ENCODE assay signal across 8 cellular contexts in the genomic region with DNA sequence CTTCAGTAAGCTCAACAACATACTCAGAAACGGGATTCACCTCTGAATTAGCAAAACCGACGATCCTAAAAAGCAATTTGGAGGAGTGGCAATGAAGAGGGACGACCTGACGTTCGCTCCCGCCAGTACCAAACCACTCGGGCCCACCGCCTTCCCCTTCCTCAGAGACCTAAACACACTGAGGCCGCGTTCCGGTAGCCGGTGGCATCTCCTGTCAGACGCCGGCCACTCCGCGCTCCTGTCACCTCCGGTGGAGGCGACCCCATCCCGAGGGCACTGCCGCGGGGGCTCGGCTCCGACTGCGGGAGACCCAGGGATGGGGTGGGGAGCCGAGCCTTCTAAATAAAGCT. TPM values are rescaled to one million over a fixed set of nuclear protein-coding genes. Genes with fewer than 3 reads are reported as not detected.
DNase-seq lines count a peak whose midpoint lies in the region; ATAC-seq lines count a peak whose summit lies in the region.

No MANE protein-coding gene starts in this region.

- H3K4me1 Mint-ChIP-seq in CD4-positive, CD25-positive, alpha-beta regulatory T cell = peaks cover 12 to 81% (median 30%) of the 10 kb centered on the region in 4 donors

- ATAC-seq in CD4-positive, CD25-positive, alpha-beta regulatory T cell (ENCODE audit: low read depth in 2 of 2) = no peak
- peak; percentile 23 for ATAC-seq in GM21528 (IDR thresholded peaks at IDR 0.05; ENCODE audit: low FRiP score, unreplicated experiment)
- ATAC-seq in left ventricle myocardium superior = peak; percentile 8
- peak; percentile 9 for ATAC-seq in sciatic nerve

- H3K27ac Mint-ChIP-seq in CD4-positive, CD25-positive, alpha-beta regulatory T cell = peak overlapping the region in 2 of 3 donors; percentile 95 to 98

- peaks cover 60% of the 10 kb centered on the region for H3K4me1 ChIP-seq in CD4-positive, CD25-positive, alpha-beta regulatory T cell (ENCODE audit: control insufficient read depth, insufficient read depth, low read length, poor library complexity, severe bottlenecking)

- H3K27me3 Mint-ChIP-seq in CD4-positive, CD25-positive, alpha-beta regulatory T cell = no peaks in the 10 kb centered on the region

- peak overlapping the region; percentile 97 for H3K4me3 ChIP-seq in CD4-positive, CD25-positive, alpha-beta regulatory T cell (ENCODE audit: low read depth, low read length)

- no peaks in the 10 kb centered on the region for H3K27me3 ChIP-seq in CD4-positive, CD25-positive, alpha-beta regulatory T cell (ENCODE audit: control insufficient read depth, insufficient read depth, low read length)

- peaks cover 3% of the 10 kb centered on the region for H3K36me3 ChIP-seq in CD4-positive, CD25-positive, alpha-beta regulatory T cell (ENCODE audit: control insufficient read depth, insufficient read depth, low read length)
- peaks cover 7% of the 10 kb centered on the region; the same call in 1 of the 2 replicates for H3K36me3 ChIP-seq in KOPT-K1 (ENCODE audit: insufficient read depth, low read length)

- H3K9me3 Mint-ChIP-seq in CD4-positive, CD25-positive, alpha-beta regulatory T cell = no peaks in the 10 kb centered on the region

- H3K4me3 Mint-ChIP-seq in CD4-positive, CD25-positive, alpha-beta regulatory T cell = peak overlapping the region; percentile 94 to 99 (median 98)

- H3K27ac ChIP-seq in CD4-positive, CD25-positive, alpha-beta regulatory T cell (ENCODE audit: insufficient read depth, low read length, poor library complexity, severe bottlenecking) = peak overlapping the region; percentile 93
- H3K27ac ChIP-seq in KOPT-K1 (ENCODE audit: low read depth, low read length, poor library complexity, severe bottlenecking) = peak overlapping the region; percentile 92

- peak; percentile 17 to 43 (median 30) for DNase-seq in CD4-positive, CD25-positive, alpha-beta regulatory T cell
- DNase-seq in activated naive CD4-positive, alpha-beta T cell treated with Interleukin-2 at 50 U/mL for 16 hours = peak; percentile 34
- peak; percentile 43 for DNase-seq in left ventricle myocardium superior
- DNase-seq in sciatic nerve (ENCODE audit: low spot score) = peak; percentile 67
- DNase-seq in NK-92 (lab: John Stamatoyannopoulos, UW; ENCODE audit: unreplicated experiment) = no peak
- no peak for DNase-seq in NCI-H2196 (lab: John Stamatoyannopoulos, UW; ENCODE audit: unreplicated experiment)

- intact Hi-C loops in left ventricle myocardium superior (cut with micrococcal nuclease) (no loop called here), sciatic nerve (cut with DNase I) (no loop called here)

- peaks cover 15% of the 10 kb centered on the region for H3K36me3 Mint-ChIP-seq in CD4-positive, CD25-positive, alpha-beta regulatory T cell

- H3K9me3 ChIP-seq in CD4-positive, CD25-positive, alpha-beta regulatory T cell (ENCODE audit: control insufficient read depth in 2 of 2, low read length in 2 of 2) = no peaks in the 10 kb centered on the region
- no peaks in the 10 kb centered on the region for H3K9me3 ChIP-seq in KOPT-K1 (ENCODE audit: insufficient read depth, low read length, poor library complexity, severe bottlenecking)

RNA-seq across cellular contexts. Expression of a gene that starts 0.6 kb away (rescaled TPM):
- 44.6 TPM for total RNA-seq in CD4-positive, CD25-positive, alpha-beta regulatory T cell
- polyA plus RNA-seq in CD4-positive, CD25-positive, alpha-beta regulatory T cell = 10 to 100 TPM; 60.0 to 81.6 (median 67.0) TPM
- total RNA-seq in left ventricle myocardium superior (35.9 TPM), sciatic nerve (37.3 TPM)

RNA-seq across cellular contexts. Expression of a gene that starts 11.4 kb away (rescaled TPM):
- 14.2 TPM for total RNA-seq in CD4-positive, CD25-positive, alpha-beta regulatory T cell
- 10 to 100 TPM; 37.2 to 39.5 (median 38.8) TPM for polyA plus RNA-seq in CD4-positive, CD25-positive, alpha-beta regulatory T cell
- 9.0 TPM for total RNA-seq in left ventricle myocardium superior
- total RNA-seq in sciatic nerve = 14.4 TPM

RNA-seq across cellular contexts. Expression of a gene that starts 45.7 kb away (rescaled TPM):
- total RNA-seq in CD4-positive, CD25-positive, alpha-beta regulatory T cell = 11.3 TPM
- polyA plus RNA-seq in CD4-positive, CD25-positive, alpha-beta regulatory T cell = 1 to 10 TPM; 1.7 to 4.8 (median 3.7) TPM
- 3.8 TPM for total RNA-seq in left ventricle myocardium superior
- 13.7 TPM for total RNA-seq in sciatic nerve

RNA-seq across cellular contexts. Expression of a gene that starts 52.2 kb away (rescaled TPM):
- 167 TPM for total RNA-seq in CD4-positive, CD25-positive, alpha-beta regulatory T cell
- polyA plus RNA-seq in CD4-positive, CD25-positive, alpha-beta regulatory T cell = 100 to 1,000 TPM; 132 to 156 (median 147) TPM
- total RNA-seq in left ventricle myocardium superior (183 TPM), sciatic nerve (172 TPM)

Comparison
In these comparisons a context has a peak if more than half of its experiments do, and no peak if none do; other contexts are left out.
1. ATAC-seq: peak in GM21528 (single experiment), left ventricle myocardium superior (single experiment) and sciatic nerve (single experiment); none in CD4-positive, CD25-positive, alpha-beta regulatory T cell (0 of 2).
2. DNase-seq: peak in CD4-positive, CD25-positive, alpha-beta regulatory T cell (3 of 3), activated naive CD4-positive, alpha-beta T cell treated with Interleukin-2 at 50 U/mL for 16 hours (single experiment), left ventricle myocardium superior (single experiment) and sciatic nerve (single experiment); none in NK-92 (single experiment) and NCI-H2196 (single experiment).